16 cellular contexts compared by ENCODE assay signal in the genomic region with DNA sequence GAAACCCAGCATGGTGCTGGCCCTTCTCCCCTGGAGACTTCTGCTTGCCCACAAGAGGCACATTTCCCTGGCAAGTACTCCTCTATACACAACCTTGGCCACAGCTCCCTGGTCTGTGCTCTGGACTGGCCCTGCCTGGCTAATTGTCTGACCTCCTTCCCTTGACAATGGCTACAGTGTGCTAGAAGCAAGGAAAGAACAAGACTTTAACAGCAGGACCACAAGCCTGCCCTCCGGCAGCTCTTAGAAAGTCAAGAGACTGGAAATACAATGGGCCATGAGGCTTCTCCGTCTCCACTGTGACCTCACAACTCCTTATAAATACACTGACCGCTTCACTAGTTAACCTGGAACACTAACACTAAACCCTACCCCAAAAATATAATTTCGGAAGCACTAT. TPM values are rescaled to one million over a fixed set of nuclear protein-coding genes. Genes with fewer than 3 reads are reported as not detected.
DNase-seq lines count a peak whose midpoint lies in the region; ATAC-seq lines count a peak whose summit lies in the region.
"Had no signal": no experiment of that assay in that cellular context is flagged by ENCODE, and none has a peak within 500 bp of the region (broad histone marks: within the 10 kb centered on the region; RNA-seq: fewer than 3 reads in every experiment).

No MANE protein-coding gene starts in this region.

- no peak for ATAC-seq in HG03439 (IDR thresholded peaks at IDR 0.05; ENCODE audit: unreplicated experiment)
- ATAC-seq: A549, GM12878 had no signal

- H3K9me3 Mint-ChIP-seq in activated naive CD4-positive, alpha-beta T cell treated with anti-CD3 and anti-CD28 coated beads, Interleukin-2, amount 50 U/mL, for 24 hours: no peaks in the 10 kb centered on the region
- H3K9me3 Mint-ChIP-seq in activated naive CD4-positive, alpha-beta T cell treated with anti-CD3 and anti-CD28 coated beads, Interleukin-2, amount 10 ng/mL, durations not matched to agents 7 days and 5 days: no peaks in the 10 kb centered on the region
- no peaks in the 10 kb centered on the region for H3K9me3 Mint-ChIP-seq in activated CD4-positive, alpha-beta memory T cell treated with anti-CD3 and anti-CD28 coated beads, Interleukin-2, amount 10 ng/mL, durations not matched to agents 7 days and 5 days

- H3K27me3 Mint-ChIP-seq in activated naive CD4-positive, alpha-beta T cell treated with anti-CD3 and anti-CD28 coated beads, Interleukin-2, amount 50 U/mL, for 24 hours: no peaks in the 10 kb centered on the region
- H3K27me3 Mint-ChIP-seq in activated naive CD4-positive, alpha-beta T cell treated with anti-CD3 and anti-CD28 coated beads, Interleukin-2, amount 10 ng/mL, durations not matched to agents 7 days and 5 days: no peaks in the 10 kb centered on the region
- H3K27me3 Mint-ChIP-seq in activated CD4-positive, alpha-beta memory T cell treated with anti-CD3 and anti-CD28 coated beads, Interleukin-2, amount 10 ng/mL, durations not matched to agents 7 days and 5 days: no peaks in the 10 kb centered on the region

- no peaks in the 10 kb centered on the region for H3K27me3 ChIP-seq in layer of hippocampus (ENCODE audit: control insufficient read depth, insufficient read depth, low read length)

- CTCF ChIA-PET in activated naive CD4-positive, alpha-beta T cell treated with anti-CD3 and anti-CD28 coated beads, Interleukin-2, amount 10 ng/mL, durations not matched to agents 7 days and 5 days (lab: Charles Lee): no interaction called here
- CTCF ChIA-PET in activated CD4-positive, alpha-beta memory T cell treated with anti-CD3 and anti-CD28 coated beads, Interleukin-2, amount 10 ng/mL, durations not matched to agents 7 days and 5 days (lab: Charles Lee): no interaction called here

- H3K36me3 Mint-ChIP-seq in activated naive CD4-positive, alpha-beta T cell treated with anti-CD3 and anti-CD28 coated beads, Interleukin-2, amount 50 U/mL, for 24 hours: peaks cover 14% of the 10 kb centered on the region
- H3K36me3 Mint-ChIP-seq in activated naive CD4-positive, alpha-beta T cell treated with anti-CD3 and anti-CD28 coated beads, Interleukin-2, amount 10 ng/mL, durations not matched to agents 7 days and 5 days: peaks cover 46% of the 10 kb centered on the region
- peaks cover 73% of the 10 kb centered on the region for H3K36me3 Mint-ChIP-seq in activated CD4-positive, alpha-beta memory T cell treated with anti-CD3 and anti-CD28 coated beads, Interleukin-2, amount 10 ng/mL, durations not matched to agents 7 days and 5 days (ENCODE audit: low read depth)

- peak overlapping the region; percentile 56 for H3K27ac ChIP-seq in layer of hippocampus (ENCODE audit: low read depth, low read length)
- peak overlapping the region; percentile 99 for H3K27ac ChIP-seq in temporal lobe (ENCODE audit: low read depth, low read length)
- H3K27ac ChIP-seq: A549, C4-2B had no signal

- DNase-seq in activated naive CD4-positive, alpha-beta T cell treated with anti-CD3 and anti-CD28 coated beads, Interleukin-2, amount 10 ng/mL, durations not matched to agents 7 days and 5 days: no peak
- no peak for DNase-seq in activated CD4-positive, alpha-beta memory T cell treated with anti-CD3 and anti-CD28 coated beads, Interleukin-2, amount 10 ng/mL, durations not matched to agents 7 days and 5 days
- DNase-seq in NCI-H526 (lab: John Stamatoyannopoulos, UW) (no peak), medulla oblongata (ENCODE audit: extremely low spot score) (no peak)
- DNase-seq: Calu3, HCEC 1CT, NCI-H1436, NCI-H2029 treated with DMSO at 0.1 percent for 48 hours, NCI-H510A treated with DMSO at 0.1 percent for 48 hours had no signal

- peak overlapping the region; percentile 38 for H3K27ac Mint-ChIP-seq in activated naive CD4-positive, alpha-beta T cell treated with anti-CD3 and anti-CD28 coated beads, Interleukin-2, amount 50 U/mL, for 24 hours
- no peak overlapping the region for H3K27ac Mint-ChIP-seq in activated naive CD4-positive, alpha-beta T cell treated with anti-CD3 and anti-CD28 coated beads, Interleukin-2, amount 10 ng/mL, durations not matched to agents 7 days and 5 days
- peak overlapping the region; percentile 21 for H3K27ac Mint-ChIP-seq in activated CD4-positive, alpha-beta memory T cell treated with anti-CD3 and anti-CD28 coated beads, Interleukin-2, amount 10 ng/mL, durations not matched to agents 7 days and 5 days

- peaks cover 30% of the 10 kb centered on the region for H3K4me1 Mint-ChIP-seq in activated naive CD4-positive, alpha-beta T cell treated with anti-CD3 and anti-CD28 coated beads, Interleukin-2, amount 50 U/mL, for 24 hours
- H3K4me1 Mint-ChIP-seq in activated naive CD4-positive, alpha-beta T cell treated with anti-CD3 and anti-CD28 coated beads, Interleukin-2, amount 10 ng/mL, durations not matched to agents 7 days and 5 days: peaks cover 11% of the 10 kb centered on the region
- H3K4me1 Mint-ChIP-seq in activated CD4-positive, alpha-beta memory T cell treated with anti-CD3 and anti-CD28 coated beads, Interleukin-2, amount 10 ng/mL, durations not matched to agents 7 days and 5 days: peaks cover 21% of the 10 kb centered on the region

- POLR2A ChIA-PET in activated CD4-positive, alpha-beta memory T cell treated with anti-CD3 and anti-CD28 coated beads, Interleukin-2, amount 10 ng/mL, durations not matched to agents 7 days and 5 days (lab: Charles Lee): no interaction called here

- no peak overlapping the region for H3K4me3 Mint-ChIP-seq in activated naive CD4-positive, alpha-beta T cell treated with anti-CD3 and anti-CD28 coated beads, Interleukin-2, amount 50 U/mL, for 24 hours
- H3K4me3 Mint-ChIP-seq in activated naive CD4-positive, alpha-beta T cell treated with anti-CD3 and anti-CD28 coated beads, Interleukin-2, amount 10 ng/mL, durations not matched to agents 7 days and 5 days: no peak overlapping the region
- H3K4me3 Mint-ChIP-seq in activated CD4-positive, alpha-beta memory T cell treated with anti-CD3 and anti-CD28 coated beads, Interleukin-2, amount 10 ng/mL, durations not matched to agents 7 days and 5 days: no peak overlapping the region

RNA-seq across cellular contexts. Expression of a gene that starts 36.7 kb away (rescaled TPM):
- total RNA-seq in activated CD4-positive, alpha-beta memory T cell treated with anti-CD3 and anti-CD28 coated beads, Interleukin-2, amount 10 ng/mL, durations not matched to agents 7 days and 5 days: 10 to 100 TPM; 35.0 to 38.3 TPM
- total RNA-seq in temporal lobe: 30.5 TPM

RNA-seq across cellular contexts. Expression of a gene that starts 46.5 kb away (rescaled TPM):
- 10 to 100 TPM; 47.3 to 53.9 TPM for total RNA-seq in activated CD4-positive, alpha-beta memory T cell treated with anti-CD3 and anti-CD28 coated beads, Interleukin-2, amount 10 ng/mL, durations not matched to agents 7 days and 5 days
- 7.1 TPM for total RNA-seq in temporal lobe

RNA-seq across cellular contexts. Expression of a gene that starts 55.7 kb away (rescaled TPM):
- total RNA-seq in activated CD4-positive, alpha-beta memory T cell treated with anti-CD3 and anti-CD28 coated beads, Interleukin-2, amount 10 ng/mL, durations not matched to agents 7 days and 5 days: 10 to 100 TPM; 25.2 to 25.4 TPM
- 17.2 TPM for total RNA-seq in temporal lobe

RNA-seq across cellular contexts. Expression of a gene that starts 55.8 kb away (rescaled TPM):
- total RNA-seq in activated CD4-positive, alpha-beta memory T cell treated with anti-CD3 and anti-CD28 coated beads, Interleukin-2, amount 10 ng/mL, durations not matched to agents 7 days and 5 days: 1 to 10 TPM; 1.5 to 1.9 TPM
- 1.7 TPM for total RNA-seq in temporal lobe
